ENCODE assay signal across 12 cellular contexts in genomic region chr17:16470302-16470701, GRCh38. TPM values are rescaled to one million over a fixed set of nuclear protein-coding genes. Genes with fewer than 3 reads are reported as not detected.
DNase-seq lines count a peak whose midpoint lies in the region; ATAC-seq and TF ChIP-seq lines count a peak whose summit lies in the region.
"Had no signal": no experiment of that assay in that cellular context is flagged by ENCODE, and none has a peak within 500 bp of the region (broad histone marks: within the 10 kb centered on the region; RNA-seq: fewer than 3 reads in every experiment).

No MANE protein-coding gene starts in this region.

- no peaks in the 10 kb centered on the region for H3K27me3 ChIP-seq in body of pancreas
- H3K27me3 ChIP-seq: breast epithelium had no signal

- ATAC-seq in body of pancreas, result peak; percentile 52
- ATAC-seq: stimulated activated naive CD8-positive, alpha-beta T cell treated with anti-CD3 and anti-CD28 coated beads, Interleukin-15, amount 100 ng/mL, for 72 hours had no signal

- H3K9me3 Mint-ChIP-seq in progenitor cell of endocrine pancreas (ENCODE audit: low read depth), result no peaks in the 10 kb centered on the region
- H3K9me3 Mint-ChIP-seq: stimulated activated naive CD8-positive, alpha-beta T cell treated with anti-CD3 and anti-CD28 coated beads, Interleukin-15, amount 100 ng/mL, for 72 hours had no signal

- H3K4me1 ChIP-seq in body of pancreas, result peaks cover 15% of the 10 kb centered on the region
- H3K4me1 ChIP-seq: breast epithelium had no signal

- H3K27ac ChIP-seq in body of pancreas, result peak overlapping the region in 3 of 4 donors; percentile 35 to 59 (median 43)

- peaks cover 11% of the 10 kb centered on the region for H3K4me1 Mint-ChIP-seq in progenitor cell of endocrine pancreas (ENCODE audit: low read depth)

- H3K27ac Mint-ChIP-seq in progenitor cell of endocrine pancreas, result no peak overlapping the region

- peak in 1 of 3 donors; percentile 10 for TF ChIP-seq POLR2A in body of pancreas (IDR thresholded peaks at IDR 0.05)

- no peak overlapping the region for H3K4me3 ChIP-seq in AG10803 (ENCODE audit: low read length)
- H3K4me3 ChIP-seq in body of pancreas, result no peak overlapping the region

- no peaks in the 10 kb centered on the region for H3K27me3 Mint-ChIP-seq in progenitor cell of endocrine pancreas
- H3K27me3 Mint-ChIP-seq: stimulated activated naive CD8-positive, alpha-beta T cell treated with anti-CD3 and anti-CD28 coated beads, Interleukin-15, amount 100 ng/mL, for 72 hours had no signal

- TF ChIP-seq CTCF in AG10803 (conservative IDR thresholded peaks at IDR 0.05; ENCODE audit: low read length), result peak; percentile 18; the same call in 1 of the 2 replicates
- peak in 1 of 7 experiments; percentile 21 for TF ChIP-seq CTCF in body of pancreas (IDR thresholded peaks at IDR 0.05)
- no peak for TF ChIP-seq CTCF in progenitor cell of endocrine pancreas (IDR thresholded peaks at IDR 0.05; ENCODE audit: unreplicated experiment)

- DNase-seq in AG10803 (ENCODE audit: low read depth), result no peak
- DNase-seq in NCI-H1694 treated with DMSO at 0.1 percent for 48 hours (lab: John Stamatoyannopoulos, UW), result peak; percentile 58
- DNase-seq in body of pancreas, result peak in 3 of 4 donors; percentile 36 to 53 (median 45)
- DNase-seq in left kidney (ENCODE audit: low read depth, low spot score), result peak; percentile 49
- DNase-seq in T1000 (lab: John Stamatoyannopoulos, UW), result no peak
- no peak for DNase-seq in NCI-H226
- DNase-seq in progenitor cell of endocrine pancreas (ENCODE audit: low spot score, unreplicated experiment), result no peak
- DNase-seq in 8988T, result no peak
- DNase-seq: activated CD4-positive, alpha-beta T cell treated with anti-CD3 and anti-CD28 coated beads for 1 hour; GF-D8; stimulated activated naive CD8-positive, alpha-beta T cell treated with anti-CD3 and anti-CD28 coated beads, Interleukin-15, amount 100 ng/mL, for 72 hours had no signal

- no peak overlapping the region for H3K4me3 Mint-ChIP-seq in progenitor cell of endocrine pancreas (ENCODE audit: low read depth)
- H3K4me3 Mint-ChIP-seq: stimulated activated naive CD8-positive, alpha-beta T cell treated with anti-CD3 and anti-CD28 coated beads, Interleukin-15, amount 100 ng/mL, for 72 hours had no signal

- intact Hi-C loops in body of pancreas (cut with DNase I), result no loop called here

- H3K9me3 ChIP-seq in body of pancreas, result no peaks in the 10 kb centered on the region
- H3K9me3 ChIP-seq: breast epithelium had no signal

- 42 to 48% methylated on average over 9 of the region's 9 CpGs for WGBS in body of pancreas, 2 donors

- H3K36me3 ChIP-seq in body of pancreas (replicated peaks in 1 of 2; ENCODE audit: insufficient read depth in 1 of 2, low read depth in 2 of 2), result no peaks in the 10 kb centered on the region
- H3K36me3 ChIP-seq: breast epithelium had no signal

- H3K36me3 Mint-ChIP-seq in progenitor cell of endocrine pancreas (ENCODE audit: insufficient read depth), result no peaks in the 10 kb centered on the region

RNA-seq across cellular contexts. Expression of gene LRRC75A, which starts 21.7 kb away (rescaled TPM):
- total RNA-seq in body of pancreas, result 1 to 10 TPM; 4.9 to 7.6 TPM
- 8.5 and 9.7 TPM in 2 replicates for total RNA-seq in progenitor cell of endocrine pancreas

RNA-seq across cellular contexts. Expression of gene TRPV2, which starts 54.9 kb away (rescaled TPM):
- 10 to 100 TPM in 1 of 2 donors, 1 to 10 TPM in 1; 4.7 to 30.7 TPM for total RNA-seq in body of pancreas
- total RNA-seq in progenitor cell of endocrine pancreas, result 1.3 and 2.1 TPM in 2 replicates

Comparison
In these comparisons a context has a peak if more than half of its experiments do, and no peak if none do; other contexts are left out.
1. DNase-seq: peak in NCI-H1694 treated with DMSO at 0.1 percent for 48 hours (single experiment), body of pancreas (3 of 4) and left kidney (single experiment); none in AG10803 (single experiment), T1000 (single experiment), NCI-H226 (single experiment), progenitor cell of endocrine pancreas (single experiment) and 8988T (single experiment).